ENCODE assay signal across 8 cellular contexts in genomic region chr15:44713006-44713966, GRCh38. TPM values are rescaled to one million over a fixed set of nuclear protein-coding genes. Genes with fewer than 3 reads are reported as not detected.
A peak's percentile ranks its signal among the peaks of the same experiment; 100 is the strongest.
DNase-seq lines count a peak whose midpoint lies in the region; ATAC-seq and TF ChIP-seq lines count a peak whose summit lies in the region.

No MANE protein-coding gene starts in this region.

- H3K9me3 ChIP-seq in BLaER1 (no peaks in the 10 kb centered on the region), SJCRH30 (replicated peaks) (no peaks in the 10 kb centered on the region), prostate gland (no peaks in the 10 kb centered on the region)

- H3K27ac ChIP-seq in BLaER1 (peak overlapping the region; percentile 98), SJCRH30 (no peak overlapping the region), prostate gland (peak overlapping the region; percentile 97 to 99)

- H3K4me1 ChIP-seq in BLaER1 (peaks cover 51% of the 10 kb centered on the region), SJCRH30 (0 out of 2 replicates have a peak, but pooled peaks cover 6% of the 10 kb centered on the region), prostate gland (replicated peaks) (no peaks in the 10 kb centered on the region)

- TF ChIP-seq POLR2A in GM19099 (IDR thresholded peaks at IDR 0.05; ENCODE audit: extremely low read depth, insufficient read length, low read depth) (peak; percentile 33), prostate gland (IDR thresholded peaks at IDR 0.05) (no peak)

- H3K36me3 ChIP-seq in BLaER1 (peaks cover 47% of the 10 kb centered on the region), SJCRH30 (peaks cover 34% of the 10 kb centered on the region), prostate gland (peaks cover 8 to 19% of the 10 kb centered on the region in 2 donors)

- DNase-seq in SJCRH30 (peak in 1 of 2 experiments; percentile 47), epithelial cell of esophagus (ENCODE audit: low read depth) (peak; percentile 46), prostate gland (ENCODE audit: low spot score) (no peak)
- no peak for DNase-seq in stimulated activated CD4-positive, alpha-beta T cell treated with anti-CD3 and anti-CD28 coated beads, Interleukin-4, amount 100 ng/mL, for 1 hour

- H3K4me3 ChIP-seq in BLaER1 = peak overlapping the region; percentile 97
- peak overlapping the region; percentile 87 for H3K4me3 ChIP-seq in SJCRH30
- peak overlapping the region; percentile 95 for H3K4me3 ChIP-seq in epithelial cell of esophagus (ENCODE audit: low read length)
- peak overlapping the region; percentile 80 to 96 for H3K4me3 ChIP-seq in prostate gland

- ATAC-seq in HG02973 (IDR thresholded peaks at IDR 0.05; ENCODE audit: unreplicated experiment) = no peak
- ATAC-seq in GM18519 (IDR thresholded peaks at IDR 0.05; ENCODE audit: low FRiP score, unreplicated experiment) = no peak

- TF ChIP-seq CTCF in epithelial cell of esophagus (IDR thresholded peaks at IDR 0.05; ENCODE audit: insufficient read depth, low read depth, low read length, missing control alignments) = peak; percentile 22
- no peak for TF ChIP-seq CTCF in prostate gland (IDR thresholded peaks at IDR 0.05)

- WGBS in prostate gland = 73% methylated on average over 5 of the region's 5 CpGs

- intact Hi-C loops in prostate gland (cut with DNase I) = loop anchor here (5.0 kb wide), 4 partner anchors 51 to 426 kb away; partner anchors contain the start of genes CTDSPL2, EIF3J, GOLM2 and SPG11

- H3K4me2 ChIP-seq in BLaER1 = peak overlapping the region; percentile 89

- peaks cover 69% of the 10 kb centered on the region for H4K20me1 ChIP-seq in BLaER1

- peak overlapping the region; percentile 99 for H3K9ac ChIP-seq in BLaER1

- H3K27me3 ChIP-seq in BLaER1 (no peaks in the 10 kb centered on the region), SJCRH30 (no peaks in the 10 kb centered on the region), prostate gland (replicated peaks; ENCODE audit: insufficient read depth) (no peaks in the 10 kb centered on the region)

RNA-seq across cellular contexts. Expression of gene B2M, which starts 2.0 kb away (rescaled TPM):
- 729 and 792 TPM in 2 replicates for total RNA-seq in SJCRH30 (2014; rRNA removed; shearing (Covaris generic))
- 1,000 to 10,000 TPM; 2,014 to 2,775 TPM for total RNA-seq in prostate gland

RNA-seq across cellular contexts. Expression of gene PATL2, which starts 2.2 kb away (rescaled TPM):
- total RNA-seq in SJCRH30 (2014; rRNA removed; shearing (Covaris generic)) = 0.20 TPM in 1 of 2 replicates, not detected in the other
- total RNA-seq in prostate gland = 1 to 10 TPM in 1 of 2 donors, under 1 TPM in 1; 0.77 to 1.2 TPM

RNA-seq across cellular contexts. Expression of gene TRIM69, which starts 23.0 kb away (rescaled TPM):
- total RNA-seq in SJCRH30 (2014; rRNA removed; shearing (Covaris generic)) = 13.9 and 15.7 TPM in 2 replicates
- total RNA-seq in prostate gland = 10 to 100 TPM in 1 of 2 donors, 1 to 10 TPM in 1; 7.6 to 12.0 TPM

RNA-seq across cellular contexts. Expression of gene SPG11, which starts 49.8 kb away (rescaled TPM):
- total RNA-seq in SJCRH30 (2014; rRNA removed; shearing (Covaris generic)) = 29.3 and 41.2 TPM in 2 replicates
- total RNA-seq in prostate gland = 10 to 100 TPM; 86.2 to 93.7 TPM
